In genomic region chr9:15357050-15357653, GRCh38 we compare ENCODE assay signal across 9 cellular contexts. TPM values are rescaled to one million over a fixed set of nuclear protein-coding genes. Genes with fewer than 3 reads are reported as not detected.
DNase-seq lines count a peak whose midpoint lies in the region; ATAC-seq and TF ChIP-seq lines count a peak whose summit lies in the region.
"Had no signal": no experiment of that assay in that cellular context is flagged by ENCODE, and none has a peak within 500 bp of the region (broad histone marks: within the 10 kb centered on the region; RNA-seq: fewer than 3 reads in every experiment).

No MANE protein-coding gene starts in this region.

- no peak overlapping the region for H3K27ac ChIP-seq in GM23248
- H3K27ac ChIP-seq in testis = no peak overlapping the region
- H3K27ac ChIP-seq: thoracic aorta had no signal

- H3K27me3 ChIP-seq in Loucy (ENCODE audit: insufficient read depth, low read length, poor library complexity, severe bottlenecking) (no peaks in the 10 kb centered on the region), GM23248 (replicated peaks; ENCODE audit: insufficient read depth) (no peaks in the 10 kb centered on the region), testis (no peaks in the 10 kb centered on the region)

- H3K4me1 ChIP-seq in Loucy (ENCODE audit: insufficient read depth, low read length, poor library complexity, severe bottlenecking) (peaks cover 25% of the 10 kb centered on the region), GM23248 (ENCODE audit: insufficient read depth) (no peaks in the 10 kb centered on the region), testis (no peaks in the 10 kb centered on the region)

- intact Hi-C loops in testis (cut with DNase I; ENCODE audit: low total_unique reads) = no loop called here

- DNase-seq in Daoy (ENCODE audit: low read depth) = peak; percentile 1
- peak; percentile 16 for DNase-seq in activated effector memory CD4-positive, alpha-beta T cell treated with Interleukin-2 at 50 U/mL for 16 hours
- DNase-seq in stimulated activated CD4-positive, alpha-beta T cell treated with anti-CD3 and anti-CD28 coated beads, Interleukin-4, amount 100 ng/mL, for 48 hours (ENCODE audit: low read depth in 2 of 2) = peak; percentile 12 to 33
- no peak for DNase-seq in GM23248
- DNase-seq in HuH-7 (ENCODE audit: low spot score) = no peak
- no peak for DNase-seq in testis

- H3K4me2 ChIP-seq in Loucy (ENCODE audit: low read depth, low read length, poor library complexity, severe bottlenecking) = peak overlapping the region; percentile 43
- no peak overlapping the region for H3K4me2 ChIP-seq in GM23248 (ENCODE audit: unreplicated experiment)

- 0 out of 2 replicates have a peak, but pooled peaks cover 4% of the 10 kb centered on the region for H3F3A ChIP-seq in Loucy (ENCODE audit: low read depth)
- no peaks in the 10 kb centered on the region for H3F3A ChIP-seq in GM23248 (ENCODE audit: insufficient read depth)

- TF ChIP-seq POLR2A in testis (IDR thresholded peaks at IDR 0.05) = no peak

- H4K20me1 ChIP-seq in Loucy (ENCODE audit: insufficient read depth, low read length, poor library complexity, severe bottlenecking) (no peaks in the 10 kb centered on the region), GM23248 (ENCODE audit: insufficient read depth) (no peaks in the 10 kb centered on the region)

- in situ Hi-C loops in GM23248 (cut with MboI) = no loop called here

- H3K9me3 ChIP-seq in Loucy (ENCODE audit: insufficient read depth, low read depth, low read length) (no peaks in the 10 kb centered on the region), GM23248 (ENCODE audit: low read depth) (no peaks in the 10 kb centered on the region), testis (no peaks in the 10 kb centered on the region)
- H3K9me3 ChIP-seq: thoracic aorta had no signal

- H3K79me2 ChIP-seq in Loucy (ENCODE audit: insufficient read depth, low read length) (no peaks in the 10 kb centered on the region), GM23248 (ENCODE audit: insufficient read depth) (no peaks in the 10 kb centered on the region)

- H3K4me3 ChIP-seq in Loucy (ENCODE audit: low read length, poor library complexity, severe bottlenecking) (no peak overlapping the region), GM23248 (no peak overlapping the region), testis (no peak overlapping the region)
- H3K4me3 ChIP-seq: thoracic aorta had no signal

- WGBS in GM23248 (ENCODE audit: low coverage in 1 of 2, low lambda C conversion rate in 2 of 2, missing lambda C conversion rate in 2 of 2), 2 experiments = 83 to 85% methylated on average over 4 of the region's 4 CpGs
- 93 to 95% methylated on average over 4 of the region's 4 CpGs for WGBS in testis, 2 donors

- H2AFZ ChIP-seq in Loucy (ENCODE audit: low read length) (no peak overlapping the region), GM23248 (no peak overlapping the region)

- ATAC-seq in GM21528 (IDR thresholded peaks at IDR 0.05; ENCODE audit: low FRiP score, unreplicated experiment) = peak; percentile 96

- H3K9ac ChIP-seq in Loucy (ENCODE audit: low read depth, low read length, poor library complexity, severe bottlenecking) (no peak overlapping the region), GM23248 (no peak overlapping the region)

- TF ChIP-seq CTCF in Loucy (conservative IDR thresholded peaks at IDR 0.05; ENCODE audit: low read length) = peak; percentile 51
- TF ChIP-seq CTCF in testis (IDR thresholded peaks at IDR 0.05) = no peak

- H3K36me3 ChIP-seq in Loucy (ENCODE audit: insufficient read depth, low read length) = no peaks in the 10 kb centered on the region
- no peaks in the 10 kb centered on the region for H3K36me3 ChIP-seq in GM23248 (ENCODE audit: low read depth)
- no peaks in the 10 kb centered on the region for H3K36me3 ChIP-seq in testis (ENCODE audit: low read depth, missing control alignments)
- H3K36me3 ChIP-seq: thoracic aorta had no signal

- H3K9me2 ChIP-seq in Loucy (replicated peaks; ENCODE audit: low read depth, low read length) (no peaks in the 10 kb centered on the region), GM23248 (ENCODE audit: insufficient read depth) (no peaks in the 10 kb centered on the region)

RNA-seq across cellular contexts. Expression of gene TTC39B, which starts 50.1 kb away (rescaled TPM):
- total RNA-seq in Daoy (2014; rRNA removed; shearing (Covaris generic)) = 0.51 and 2.4 TPM in 2 replicates
- total RNA-seq in GM23248 (2014; rRNA removed; shearing (Covaris generic)) = 8.6 and 10.9 TPM in 2 replicates
- polyA plus RNA-seq in GM23248 (2016; fragmentation: Nextera tagmentation; extraction: Ambion mirVana) (5.2 and 6.3 TPM in 2 replicates), testis (ENCODE audit: insufficient read depth, low read depth, low replicate concordance) (8.9 TPM)
- 1 to 10 TPM; 5.7 to 8.5 TPM for total RNA-seq in testis

Comparison
In these comparisons a context has a peak if more than half of its experiments do, and no peak if none do; other contexts are left out.
1. DNase-seq: peak in Daoy (single experiment), activated effector memory CD4-positive, alpha-beta T cell treated with Interleukin-2 at 50 U/mL for 16 hours (single experiment) and stimulated activated CD4-positive, alpha-beta T cell treated with anti-CD3 and anti-CD28 coated beads, Interleukin-4, amount 100 ng/mL, for 48 hours (2 of 2); none in GM23248 (single experiment), HuH-7 (single experiment) and testis (single experiment).